Comparison of ENCODE assay signal across 8 cellular contexts in the genomic region with DNA sequence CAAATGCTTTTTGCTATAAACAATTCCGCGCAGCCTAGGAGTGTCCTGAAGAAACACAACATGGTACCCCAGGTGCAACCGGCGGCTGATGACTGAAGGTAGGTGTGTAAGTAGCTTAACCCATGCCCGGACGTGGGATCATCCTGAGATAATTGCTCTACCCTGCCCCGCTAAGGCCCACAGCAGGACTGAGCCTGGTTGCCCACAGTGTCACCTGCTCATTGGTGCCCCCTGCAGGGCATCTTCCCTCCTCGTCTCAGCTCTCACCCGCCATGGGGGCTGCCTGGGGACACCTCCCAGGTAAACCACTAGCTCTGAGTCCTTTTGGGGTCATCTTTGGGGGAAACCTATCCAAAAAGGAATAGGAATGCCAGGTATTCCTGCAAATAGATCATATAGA. TPM values are rescaled to one million over a fixed set of nuclear protein-coding genes. Genes with fewer than 3 reads are reported as not detected.
DNase-seq lines count a peak whose midpoint lies in the region; ATAC-seq, FAIRE-seq and TF ChIP-seq lines count a peak whose summit lies in the region.

No MANE protein-coding gene starts in this region.

- intact Hi-C loops in mammary epithelial cell (cut with micrococcal nuclease) = no loop called here

- peaks cover 3% of the 10 kb centered on the region for H3K27me3 Mint-ChIP-seq in neural crest cell (ENCODE audit: low read depth)

- peaks cover 20% of the 10 kb centered on the region for H3K4me1 Mint-ChIP-seq in neural crest cell

- peaks cover 1% of the 10 kb centered on the region for H3K36me3 ChIP-seq in mammary epithelial cell (ENCODE audit: insufficient read depth, low read length)

- dilution Hi-C loops in mammary epithelial cell (cut with HindIII; ENCODE audit: low sequenced_read_pairs) = no loop called here

- WGBS in mammary epithelial cell (ENCODE audit: low coverage, missing lambda C conversion rate) = 97% methylated on average over 9 of the region's 9 CpGs

- H4K20me1 ChIP-seq in mammary epithelial cell (ENCODE audit: insufficient read depth, low read length) = no peaks in the 10 kb centered on the region

- H3K9me3 Mint-ChIP-seq in neural crest cell = no peaks in the 10 kb centered on the region

- no peaks in the 10 kb centered on the region for H3K36me3 Mint-ChIP-seq in neural crest cell (ENCODE audit: low read depth)

- in situ Hi-C loops in mammary epithelial cell (cut with MboI; ENCODE audit: low sequenced_read_pairs in 2 of 2) = no loop called here

- H3K4me3 Mint-ChIP-seq in neural crest cell = no peak overlapping the region

- DNase-seq in 8988T = peak; percentile 89
- DNase-seq in GM12891 (ENCODE audit: insufficient read length, low spot score) = no peak
- DNase-seq in SKM-1 treated with dmso at 0.1 percent for 144 hours (lab: John Stamatoyannopoulos, UW; ENCODE audit: unreplicated experiment) = peak; percentile 19
- no peak for DNase-seq in mammary epithelial cell
- peak; percentile 56 for DNase-seq in neural crest cell (ENCODE audit: low read depth, low spot score)
- no peak for DNase-seq in Ammon's horn (ENCODE audit: low spot score)

- no peak overlapping the region for H3K4me2 ChIP-seq in mammary epithelial cell (ENCODE audit: insufficient read depth, low read depth, low read length)

- H3K79me2 ChIP-seq in mammary epithelial cell (ENCODE audit: insufficient read depth, low read length) = no peaks in the 10 kb centered on the region

- ATAC-seq in HG02840 (IDR thresholded peaks at IDR 0.05; ENCODE audit: low FRiP score, unreplicated experiment) (no peak), HG03571 (IDR thresholded peaks at IDR 0.05; ENCODE audit: unreplicated experiment) (no peak)

- no peak overlapping the region for H3K27ac Mint-ChIP-seq in neural crest cell (ENCODE audit: unreplicated experiment)

- peak; percentile 36 to 52 for TF ChIP-seq CTCF in mammary epithelial cell (conservative IDR thresholded peaks at IDR 0.05 in 1 of 2, IDR thresholded peaks at IDR 0.05 in 1 of 2; ENCODE audit: extremely low read depth in 1 of 2, insufficient read depth in 1 of 2, low read depth in 1 of 2, low read length in 2 of 2)
- TF ChIP-seq CTCF in neural crest cell (conservative IDR thresholded peaks at IDR 0.05) = peak; percentile 60

- FAIRE-seq in GM12891 (lab: Jason Lieb, UNC) = peak; percentile 50

- no peaks in the 10 kb centered on the region for H3K9me3 ChIP-seq in mammary epithelial cell (replicated peaks; ENCODE audit: insufficient read depth, low read length)

- TF ChIP-seq POLR2A in GM12891 (IDR thresholded peaks at IDR 0.05; ENCODE audit: low read depth, low read length) = no peak

- CTCF ChIA-PET in mammary epithelial cell (lab: Charles Lee; ENCODE audit: low non-redundant PET) = interaction anchor here (0.6 kb wide), 1 partner anchor 95 kb away, joined by 11 read pairs; no protein-coding TSS in a partner anchor

- H3K4me1 ChIP-seq in mammary epithelial cell (ENCODE audit: insufficient read depth, low read length) = no peaks in the 10 kb centered on the region

- H3K4me3 ChIP-seq in mammary epithelial cell (replicated peaks in 1 of 3; ENCODE audit: insufficient read depth in 1 of 3, low read depth in 2 of 3, low read length in 3 of 3) = no peak overlapping the region

- no peak overlapping the region for H2AFZ ChIP-seq in mammary epithelial cell (ENCODE audit: low read depth, low read length)

- BruUV-seq in mammary epithelial cell (replicated peaks; lab: Mats Ljungman, UMichigan) = no TSS peak

- H3K27ac ChIP-seq in mammary epithelial cell (ENCODE audit: insufficient read depth, low read depth, low read length) = no peak overlapping the region

- no peak overlapping the region for H3K9ac ChIP-seq in mammary epithelial cell (ENCODE audit: insufficient read depth, low read length)

- peaks cover 2% of the 10 kb centered on the region for H3K27me3 ChIP-seq in mammary epithelial cell (ENCODE audit: insufficient read depth, low read length)

TF ChIP-seq in GM12891, 5 proteins besides CTCF, POLR2A, EP300 and RAD21:
- TF ChIP-seq PAX5 (IDR thresholded peaks at IDR 0.05; ENCODE audit: insufficient read depth, low read length, severe bottlenecking) = no peak
- no peak for TF ChIP-seq POLR2AphosphoS5 (IDR thresholded peaks at IDR 0.05; ENCODE audit: low read depth, low read length)
- TF ChIP-seq TAF1 (IDR thresholded peaks at IDR 0.05; ENCODE audit: low read depth, low read length) = no peak
- TF ChIP-seq POU2F2 (IDR thresholded peaks at IDR 0.05; ENCODE audit: low read depth, low read length) = no peak
- no peak for TF ChIP-seq SPI1 (IDR thresholded peaks at IDR 0.05; ENCODE audit: low read depth, low read length)

RNA-seq across cellular contexts. Expression of a gene that starts 22.3 kb away (rescaled TPM):
- polyA plus RNA-seq in GM12891 (2012; ENCODE audit: low read depth, missing spikeins) = 14.2 TPM
- total RNA-seq in mammary epithelial cell = 10 to 100 TPM; 21.5 to 33.0 TPM
- polyA plus RNA-seq in mammary epithelial cell = 27.2 TPM
- 24.2 TPM for polyA minus RNA-seq in mammary epithelial cell
- 42.8 and 44.8 TPM in 2 replicates for total RNA-seq in neural crest cell

RNA-seq across cellular contexts. Expression of a gene that starts 52.2 kb away (rescaled TPM):
- 8.0 TPM for polyA plus RNA-seq in GM12891 (2012; ENCODE audit: low read depth, missing spikeins)
- total RNA-seq in mammary epithelial cell = 1 to 10 TPM; 3.0 to 5.1 TPM
- polyA plus RNA-seq in mammary epithelial cell = 3.0 TPM
- polyA minus RNA-seq in mammary epithelial cell = 0.26 TPM
- 10.5 and 11.1 TPM in 2 replicates for total RNA-seq in neural crest cell

RNA-seq across cellular contexts. Expression of a gene that starts 54.1 kb away (rescaled TPM):
- 64.8 TPM for polyA plus RNA-seq in GM12891 (2012; ENCODE audit: low read depth, missing spikeins)
- under 1 TPM in 1 of 2 donors, not detected in 1; 0.68 TPM for total RNA-seq in mammary epithelial cell
- polyA plus RNA-seq in mammary epithelial cell = 0.05 TPM
- polyA minus RNA-seq in mammary epithelial cell = not detected
- 1.4 and 1.5 TPM in 2 replicates for total RNA-seq in neural crest cell

Comparison
In these comparisons a context has a peak if more than half of its experiments do, and no peak if none do; other contexts are left out.
1. DNase-seq: peak in 8988T (single experiment), SKM-1 treated with dmso at 0.1 percent for 144 hours (single experiment) and neural crest cell (single experiment); none in GM12891 (single experiment), mammary epithelial cell (single experiment) and Ammon's horn (single experiment).